Comparison of ENCODE assay signal across 16 cellular contexts in genomic region chr9:107043886-107044285, GRCh38.
A peak's percentile ranks its signal among the peaks of the same experiment; 100 is the strongest.
DNase-seq lines count a peak whose midpoint lies in the region; ATAC-seq and TF ChIP-seq lines count a peak whose summit lies in the region.
"Had no signal": no experiment of that assay in that cellular context is flagged by ENCODE, and none has a peak within 500 bp of the region (broad histone marks: within the 10 kb centered on the region; RNA-seq: fewer than 3 reads in every experiment).

No MANE protein-coding gene starts in this region.

- ATAC-seq in HCT116 (peak; percentile 36; the same call in 1 of the 2 replicates), WTC11 (peak; percentile 50), HG02678 (IDR thresholded peaks at IDR 0.05; ENCODE audit: unreplicated experiment) (no peak), GM18505 (IDR thresholded peaks at IDR 0.05; ENCODE audit: unreplicated experiment) (no peak), GM18498 (IDR thresholded peaks at IDR 0.05; ENCODE audit: unreplicated experiment) (no peak)
- ATAC-seq: left lobe of liver, natural killer cell, sciatic nerve had no signal

- CTCF ChIA-PET in HCT116 (lab: Charles Lee) (interaction anchor here (0.7 to 1.2 kb wide), 2 partner anchors 9 to 14 kb away, joined by 3 to 4 read pairs; no protein-coding TSS in a partner anchor), WTC11 (lab: Charles Lee) (no interaction called here)
- CTCF ChIA-PET in activated CD4-positive, alpha-beta memory T cell treated with anti-CD3 and anti-CD28 coated beads, Interleukin-2, amount 10 ng/mL, durations not matched to agents 7 days and 5 days (lab: Charles Lee) = no interaction called here

- H3K4me1 Mint-ChIP-seq in WTC11 = peaks cover 13% of the 10 kb centered on the region
- no peaks in the 10 kb centered on the region for H3K4me1 Mint-ChIP-seq in activated CD4-positive, alpha-beta memory T cell treated with anti-CD3 and anti-CD28 coated beads, Interleukin-2, amount 10 ng/mL, durations not matched to agents 7 days and 5 days
- H3K4me1 Mint-ChIP-seq: natural killer cell had no signal

- TF ChIP-seq POLR2A in HCT116 (IDR thresholded peaks at IDR 0.05; ENCODE audit: borderline replicate concordance, extremely low read depth, insufficient read depth, insufficient read length) (no peak), GM18505 (IDR thresholded peaks at IDR 0.05; ENCODE audit: borderline replicate concordance, extremely low read depth, insufficient read depth, insufficient read length) (no peak)

- H2AFZ ChIP-seq in HCT116 (ENCODE audit: low read depth, low read length, poor library complexity, severe bottlenecking) = no peak overlapping the region

- H3K9me2 ChIP-seq in HCT116 (ENCODE audit: insufficient read depth) = no peaks in the 10 kb centered on the region

- H3K27ac ChIP-seq in HCT116 (ENCODE audit: low read depth, low read length) = no peak overlapping the region
- H3K27ac ChIP-seq: brain microvascular endothelial cell, uterus had no signal

- no peak overlapping the region for H3K9ac ChIP-seq in HCT116 (ENCODE audit: low read length)

- H3K4me3 ChIP-seq in AG10803 (ENCODE audit: low read length) = no peak overlapping the region
- H3K4me3 ChIP-seq in HCT116 (replicated peaks in 1 of 2; ENCODE audit: low read depth in 1 of 2, low read length in 2 of 2) = no peak overlapping the region
- H3K4me3 ChIP-seq: uterus had no signal

- H3K79me2 ChIP-seq in HCT116 (ENCODE audit: insufficient read depth, low read length) = no peaks in the 10 kb centered on the region

- no peaks in the 10 kb centered on the region for H3K36me3 Mint-ChIP-seq in WTC11
- no peaks in the 10 kb centered on the region for H3K36me3 Mint-ChIP-seq in activated CD4-positive, alpha-beta memory T cell treated with anti-CD3 and anti-CD28 coated beads, Interleukin-2, amount 10 ng/mL, durations not matched to agents 7 days and 5 days (ENCODE audit: low read depth)
- H3K36me3 Mint-ChIP-seq: natural killer cell had no signal

- no peak overlapping the region for H3K27ac Mint-ChIP-seq in WTC11
- H3K27ac Mint-ChIP-seq in activated CD4-positive, alpha-beta memory T cell treated with anti-CD3 and anti-CD28 coated beads, Interleukin-2, amount 10 ng/mL, durations not matched to agents 7 days and 5 days = no peak overlapping the region
- H3K27ac Mint-ChIP-seq: natural killer cell had no signal

- no peaks in the 10 kb centered on the region for H3K4me1 ChIP-seq in HCT116 (ENCODE audit: control insufficient read depth in 1 of 2, insufficient read depth in 2 of 2, low read length in 2 of 2)
- H3K4me1 ChIP-seq: uterus had no signal

- DNase-seq in AG10803 (ENCODE audit: low read depth) (peak; percentile 4), HCT116 (ENCODE audit: low read depth, low spot score) (no peak), WTC11 (ENCODE audit: low spot score) (no peak), hepatic stellate cell (ENCODE audit: low spot score) (peak; percentile 8)
- no peak for DNase-seq in activated CD4-positive, alpha-beta memory T cell treated with anti-CD3 and anti-CD28 coated beads, Interleukin-2, amount 10 ng/mL, durations not matched to agents 7 days and 5 days
- DNase-seq: activated CD4-positive, alpha-beta T cell treated with anti-CD3 and anti-CD28 coated beads, Interleukin-2, amount 50 U/mL, for 4 hours; activated gamma-delta T cell; brain microvascular endothelial cell; natural killer cell; stimulated activated naive CD4-positive, alpha-beta T cell; uterus had no signal

- no peaks in the 10 kb centered on the region; the same call in 1 of the 2 replicates for H3K27me3 Mint-ChIP-seq in WTC11 (ENCODE audit: low read depth)
- no peaks in the 10 kb centered on the region for H3K27me3 Mint-ChIP-seq in activated CD4-positive, alpha-beta memory T cell treated with anti-CD3 and anti-CD28 coated beads, Interleukin-2, amount 10 ng/mL, durations not matched to agents 7 days and 5 days

- H3K4me3 Mint-ChIP-seq in WTC11 = no peak overlapping the region
- H3K4me3 Mint-ChIP-seq in activated CD4-positive, alpha-beta memory T cell treated with anti-CD3 and anti-CD28 coated beads, Interleukin-2, amount 10 ng/mL, durations not matched to agents 7 days and 5 days = no peak overlapping the region
- H3K4me3 Mint-ChIP-seq: natural killer cell had no signal

- H3K9me3 ChIP-seq in HCT116 (ENCODE audit: control insufficient read depth in 1 of 2, insufficient read depth in 1 of 2, low read depth in 1 of 2, low read length in 2 of 2) = no peaks in the 10 kb centered on the region
- H3K9me3 ChIP-seq: uterus had no signal

- H3K4me2 ChIP-seq in HCT116 (ENCODE audit: low read length) = no peak overlapping the region

- RAD21 ChIA-PET in HCT116 (lab: Charles Lee; ENCODE audit: low non-redundant PET in 1 of 2, low total read pairs in 2 of 2, uncharacterized antibody in 2 of 2, unreplicated experiment in 2 of 2) = no interaction called here

- peaks cover 3% of the 10 kb centered on the region; the same call in 1 of the 2 replicates for H3K9me3 Mint-ChIP-seq in WTC11
- no peaks in the 10 kb centered on the region for H3K9me3 Mint-ChIP-seq in activated CD4-positive, alpha-beta memory T cell treated with anti-CD3 and anti-CD28 coated beads, Interleukin-2, amount 10 ng/mL, durations not matched to agents 7 days and 5 days
- H3K9me3 Mint-ChIP-seq: natural killer cell had no signal

- H4K20me1 ChIP-seq in HCT116 (ENCODE audit: insufficient read depth) = no peaks in the 10 kb centered on the region

- H3K36me3 ChIP-seq in HCT116 (ENCODE audit: control insufficient read depth in 1 of 2, insufficient read depth in 2 of 2, low read length in 2 of 2) = no peaks in the 10 kb centered on the region
- H3K36me3 ChIP-seq: brain microvascular endothelial cell, uterus had no signal

- intact Hi-C loops in HCT116 (cut with micrococcal nuclease) = loop anchor here (10.0 kb wide), 1 partner anchor 759 kb away; no protein-coding TSS in a partner anchor

- peak; percentile 50 for TF ChIP-seq RAD21 in HCT116 (IDR thresholded peaks at IDR 0.05; ENCODE audit: low read depth)

- TF ChIP-seq CTCF in AG10803 (conservative IDR thresholded peaks at IDR 0.05; ENCODE audit: low read length) = no peak
- TF ChIP-seq CTCF in HCT116 (IDR thresholded peaks at IDR 0.05 in 2 of 3, conservative IDR thresholded peaks at IDR 0.05 in 1 of 3; ENCODE audit: borderline replicate concordance in 1 of 3, insufficient read depth in 1 of 3, low read depth in 2 of 3, low read length in 2 of 3) = 0 out of 6 replicates have a peak, but pooled peaks of 1 of the 3 experiments have one; percentile 7
- TF ChIP-seq CTCF in WTC11 (IDR thresholded peaks at IDR 0.05) = no peak

- POLR2A ChIA-PET in HCT116 (lab: Charles Lee) (no interaction called here), WTC11 (lab: Charles Lee) (no interaction called here)
- POLR2A ChIA-PET in activated CD4-positive, alpha-beta memory T cell treated with anti-CD3 and anti-CD28 coated beads, Interleukin-2, amount 10 ng/mL, durations not matched to agents 7 days and 5 days (lab: Charles Lee) = no interaction called here

- H3K27me3 ChIP-seq in HCT116 (ENCODE audit: insufficient read depth, low read length) = no peaks in the 10 kb centered on the region
- H3K27me3 ChIP-seq: brain microvascular endothelial cell, uterus had no signal

- no TSS peak for BruUV-seq in HCT116 (replicated peaks; lab: Mats Ljungman, UMichigan)

TF ChIP-seq in HCT116, 20 proteins besides CTCF, POLR2A, EP300 and RAD21:
- TF ChIP-seq ELF1 (IDR thresholded peaks at IDR 0.05; ENCODE audit: borderline replicate concordance, low read depth) (no peak), ZNF274 (IDR thresholded peaks at IDR 0.05; ENCODE audit: low read depth, low read length) (no peak), SIN3A (IDR thresholded peaks at IDR 0.05; ENCODE audit: low read depth) (no peak), TCF7L2 (IDR thresholded peaks at IDR 0.05; ENCODE audit: borderline replicate concordance, extremely low read depth, insufficient read depth, insufficient read length) (no peak), EZH2phosphoT487 (IDR thresholded peaks at IDR 0.05; ENCODE audit: borderline replicate concordance) (no peak), SRF (IDR thresholded peaks at IDR 0.05; ENCODE audit: low read depth) (no peak), SP1 (IDR thresholded peaks at IDR 0.05; ENCODE audit: low read depth) (no peak), POLR2AphosphoS5 (IDR thresholded peaks at IDR 0.05; ENCODE audit: low read depth, low read length) (no peak)

TF ChIP-seq in WTC11, 78 proteins besides CTCF, POLR2A, EP300 and RAD21:
- TF ChIP-seq IRF1 (CRISPR knock-in tag; IDR thresholded peaks at IDR 0.05) (no peak), CREM (CRISPR knock-in tag; IDR thresholded peaks at IDR 0.05) (no peak), NFE2L1 (CRISPR knock-in tag; IDR thresholded peaks at IDR 0.05) (no peak)
TF ChIP-seq in WTC11: peak in this region for 0.

Comparison
In these comparisons a context has a peak if more than half of its experiments do, and no peak if none do; other contexts are left out.
1. DNase-seq: peak in AG10803 (single experiment) and hepatic stellate cell (single experiment); none in HCT116 (single experiment), WTC11 (single experiment) and activated CD4-positive, alpha-beta memory T cell treated with anti-CD3 and anti-CD28 coated beads, Interleukin-2, amount 10 ng/mL, durations not matched to agents 7 days and 5 days (single experiment).
2. ATAC-seq: peak in HCT116 (single experiment) and WTC11 (single experiment); none in HG02678 (single experiment), GM18505 (single experiment) and GM18498 (single experiment).